Comparison of ENCODE assay signal across 1 cellular context in genomic region chr6:100881707-100882040, GRCh38.
TF ChIP-seq lines count a peak whose summit lies in the region.

No MANE protein-coding gene starts in this region.

TF ChIP-seq in HCT116, 20 proteins besides CTCF, POLR2A, EP300 and RAD21 (continued from another document):
- no peak for TF ChIP-seq REST (IDR thresholded peaks at IDR 0.05; ENCODE audit: low read depth)
- TF ChIP-seq CEBPB (IDR thresholded peaks at IDR 0.05; ENCODE audit: low read depth): no peak
- no peak for TF ChIP-seq EZH2phosphoT487 (IDR thresholded peaks at IDR 0.05; ENCODE audit: borderline replicate concordance)
- no peak for TF ChIP-seq EZH2 (IDR thresholded peaks at IDR 0.05)
- TF ChIP-seq SRF (IDR thresholded peaks at IDR 0.05; ENCODE audit: low read depth): no peak
- no peak for TF ChIP-seq ZNF274 (IDR thresholded peaks at IDR 0.05; ENCODE audit: low read depth, low read length)
- no peak for TF ChIP-seq ZFX (IDR thresholded peaks at IDR 0.05)
- TF ChIP-seq SP1 (IDR thresholded peaks at IDR 0.05; ENCODE audit: low read depth): no peak
- TF ChIP-seq FOSL1 (IDR thresholded peaks at IDR 0.05; ENCODE audit: low read depth): no peak
- TF ChIP-seq JUND (IDR thresholded peaks at IDR 0.05): no peak
- TF ChIP-seq MAX (IDR thresholded peaks at IDR 0.05): no peak
